27 cellular contexts compared by ENCODE assay signal in the genomic region with DNA sequence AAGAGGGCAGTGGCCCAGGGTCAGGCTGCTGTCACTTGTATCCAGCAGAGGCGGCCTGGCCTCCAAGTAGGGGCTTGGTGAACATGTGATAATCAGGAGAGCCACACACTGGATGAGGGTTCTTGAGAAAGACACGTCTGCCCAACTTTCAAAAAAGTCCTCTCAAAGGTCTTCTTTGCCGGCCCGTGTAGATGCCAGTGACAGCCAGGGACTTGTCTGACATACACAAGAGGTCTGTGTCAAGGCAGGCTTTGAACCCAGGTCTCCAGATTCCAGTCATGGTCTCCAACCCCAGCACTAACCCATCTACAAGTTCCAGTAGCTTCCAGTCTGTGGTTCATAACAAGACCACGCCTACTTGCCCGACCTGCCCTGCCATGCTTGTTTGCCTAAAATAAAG. TPM values are rescaled to one million over a fixed set of nuclear protein-coding genes. Genes with fewer than 3 reads are reported as not detected.
A peak's percentile ranks its signal among the peaks of the same experiment; 100 is the strongest.
DNase-seq lines count a peak whose midpoint lies in the region; ATAC-seq and TF ChIP-seq lines count a peak whose summit lies in the region.
"Had no signal": no experiment of that assay in that cellular context is flagged by ENCODE, and none has a peak within 500 bp of the region (broad histone marks: within the 10 kb centered on the region; RNA-seq: fewer than 3 reads in every experiment).

No MANE protein-coding gene starts in this region.

- no peak for ATAC-seq in Right ventricle myocardium inferior
- ATAC-seq in left cardiac atrium, result no peak
- ATAC-seq in GM18873 (IDR thresholded peaks at IDR 0.05; ENCODE audit: low FRiP score, unreplicated experiment), result no peak
- ATAC-seq: GM23338, K562 had no signal

- 87 to 88% methylated on average over 6 of the region's 6 CpGs for WGBS in thyroid gland, 2 donors
- WGBS in endodermal cell (ENCODE audit: insufficient coverage in 1 of 2, insufficient read length in 1 of 2), 2 experiments, result 88 to 91% methylated on average over 4 to 6 of the region's 6 CpGs

- H3K4me3 ChIP-seq in thyroid gland (replicated peaks in 1 of 3) (no peak overlapping the region), endodermal cell (ENCODE audit: low read length) (no peak overlapping the region)
- H3K4me3 ChIP-seq: BLaER1 treated with 17β-estradiol and CSF1 and Interleukin-3, amounts not matched to agents 10 nM and 100 nM; GM23338; HAP-1; K562 had no signal

- no peak for TF ChIP-seq POLR2A in thyroid gland (IDR thresholded peaks at IDR 0.05)

- H3K27ac ChIP-seq in thyroid gland (no peak overlapping the region), endodermal cell (ENCODE audit: low read depth, low read length) (no peak overlapping the region)
- H3K27ac ChIP-seq: BLaER1 treated with 17β-estradiol and CSF1 and Interleukin-3, amounts not matched to agents 10 nM and 100 nM had no signal

- H3K9me3 Mint-ChIP-seq in chondrocyte (ENCODE audit: low read depth), result no peaks in the 10 kb centered on the region
- H3K9me3 Mint-ChIP-seq in type B pancreatic cell, result no peaks in the 10 kb centered on the region
- H3K9me3 Mint-ChIP-seq in endodermal cell, result no peaks in the 10 kb centered on the region
- H3K9me3 Mint-ChIP-seq: GM23338, HFFc6 had no signal

- intact Hi-C loops in Right ventricle myocardium inferior (cut with DNase I) (no loop called here), left cardiac atrium (cut with DNase I) (no loop called here), thyroid gland (cut with DNase I) (no loop called here)

- H3K27me3 Mint-ChIP-seq in chondrocyte (ENCODE audit: low read depth) (peaks cover 8% of the 10 kb centered on the region), type B pancreatic cell (peaks cover 14% of the 10 kb centered on the region), endodermal cell (ENCODE audit: insufficient read depth) (peaks cover 9% of the 10 kb centered on the region)

- H3K4me3 Mint-ChIP-seq in chondrocyte (ENCODE audit: unreplicated experiment), result no peak overlapping the region
- H3K4me3 Mint-ChIP-seq in type B pancreatic cell, result no peak overlapping the region
- H3K4me3 Mint-ChIP-seq in endodermal cell, result no peak overlapping the region
- H3K4me3 Mint-ChIP-seq: CD4-positive, alpha-beta memory T cell; GM23338; HFFc6 had no signal

- H3K4me1 Mint-ChIP-seq in chondrocyte (ENCODE audit: low read depth) (peaks cover 4% of the 10 kb centered on the region), type B pancreatic cell (ENCODE audit: unreplicated experiment) (peaks cover 9% of the 10 kb centered on the region), endodermal cell (peaks cover 10% of the 10 kb centered on the region)
- H3K4me1 Mint-ChIP-seq: GM23338 had no signal

- no peaks in the 10 kb centered on the region for H3K4me1 ChIP-seq in thyroid gland
- H3K4me1 ChIP-seq in endodermal cell (ENCODE audit: control insufficient read depth, insufficient read depth, low read length), result no peaks in the 10 kb centered on the region
- H3K4me1 ChIP-seq: HAP-1 had no signal

- H3K9ac ChIP-seq in endodermal cell (ENCODE audit: extremely low read depth, low read length, poor library complexity, severe bottlenecking), result no peak overlapping the region
- H3K9ac ChIP-seq: BLaER1 treated with 17β-estradiol and CSF1 and Interleukin-3, amounts not matched to agents 10 nM and 100 nM had no signal

- H3K9me3 ChIP-seq in thyroid gland, result no peaks in the 10 kb centered on the region
- no peaks in the 10 kb centered on the region for H3K9me3 ChIP-seq in endodermal cell (ENCODE audit: control insufficient read depth, low read length)
- H3K9me3 ChIP-seq: BLaER1 treated with 17β-estradiol and CSF1 and Interleukin-3, amounts not matched to agents 10 nM and 100 nM; HAP-1 had no signal

- H3K27ac Mint-ChIP-seq in chondrocyte (ENCODE audit: unreplicated experiment) (no peak overlapping the region), type B pancreatic cell (no peak overlapping the region), endodermal cell (no peak overlapping the region)
- H3K27ac Mint-ChIP-seq: CD4-positive, alpha-beta memory T cell; GM23338; HFFc6 had no signal

- H3K27me3 ChIP-seq in thyroid gland, result no peaks in the 10 kb centered on the region
- H3K27me3 ChIP-seq in endodermal cell (ENCODE audit: control insufficient read depth, insufficient read depth, low read length, poor library complexity, severe bottlenecking), result peaks cover 8% of the 10 kb centered on the region
- H3K27me3 ChIP-seq: BLaER1 treated with 17β-estradiol and CSF1 and Interleukin-3, amounts not matched to agents 10 nM and 100 nM had no signal

- no peaks in the 10 kb centered on the region for H3K36me3 ChIP-seq in thyroid gland
- H3K36me3 ChIP-seq in endodermal cell (ENCODE audit: control insufficient read depth, insufficient read depth, low read length), result no peaks in the 10 kb centered on the region
- H3K36me3 ChIP-seq: HAP-1 had no signal

- no peak for TF ChIP-seq CTCF in chondrocyte (IDR thresholded peaks at IDR 0.05)
- no peak for TF ChIP-seq CTCF in type B pancreatic cell (conservative IDR thresholded peaks at IDR 0.05)
- no peak for TF ChIP-seq CTCF in thyroid gland (IDR thresholded peaks at IDR 0.05)
- TF ChIP-seq CTCF in endodermal cell (conservative IDR thresholded peaks at IDR 0.05), result no peak

- H3K36me3 Mint-ChIP-seq in chondrocyte (ENCODE audit: low read depth) (no peaks in the 10 kb centered on the region), type B pancreatic cell (no peaks in the 10 kb centered on the region), endodermal cell (ENCODE audit: low read depth) (no peaks in the 10 kb centered on the region)
- H3K36me3 Mint-ChIP-seq: CD4-positive, alpha-beta memory T cell had no signal

- DNase-seq in Right ventricle myocardium inferior (ENCODE audit: missing footprints) (peak; percentile 26), left cardiac atrium (no peak), chondrocyte (ENCODE audit: low spot score) (peak; percentile 67), mesenteric fat pad (ENCODE audit: low spot score) (peak; percentile 30), type B pancreatic cell (ENCODE audit: extremely low spot score, unreplicated experiment) (peak; percentile 45), thyroid gland (no peak), endodermal cell (no peak)
- DNase-seq: CD4-positive, alpha-beta memory T cell; COR-L47; DMS79 treated with DMSO at 0.1 percent for 48 hours; HFFc6; Kasumi-1; NCI-H1105; NCI-H1436 treated with DMSO at 0.1 percent for 48 hours; NCI-H1930; NCI-H2227 treated with DMSO at 0.1 percent for 48 hours; NCI-H526 treated with DMSO at 0.1 percent for 48 hours; RPMI8226; SHP77 treated with DMSO at 0.1 percent for 48 hours had no signal

RNA-seq across cellular contexts. Expression of a gene that starts 7.9 kb away (rescaled TPM):
- total RNA-seq in Right ventricle myocardium inferior, result not detected
- under 1 TPM; 0.21 to 0.39 TPM for total RNA-seq in left cardiac atrium
- not detected in 3 replicates for total RNA-seq in chondrocyte
- total RNA-seq in mesenteric fat pad, result not detected
- total RNA-seq in type B pancreatic cell (ENCODE audit: low replicate concordance), result 110 and 230 TPM in 2 replicates
- total RNA-seq in thyroid gland, result 1 to 10 TPM in 2 of 4 donors, under 1 TPM in 1, not detected in 1; 0.83 to 4.2 (median 2.1) TPM
- total RNA-seq in endodermal cell, result 1 to 10 TPM in 1 of 2 donors, under 1 TPM in 1; 0.68 to 2.9 TPM
- polyA plus RNA-seq in endodermal cell (2013, experiment 1 of 2), result 0.32 TPM
- 0.58 TPM for polyA plus RNA-seq in endodermal cell (2013, experiment 2 of 2)
- total RNA-seq: CD4-positive, alpha-beta memory T cell; HFFc6 had no signal
- polyA plus RNA-seq: CD4-positive, alpha-beta memory T cell; K562 had no signal

RNA-seq across cellular contexts. Expression of a gene that starts 13.1 kb away (rescaled TPM):
- not detected for total RNA-seq in Right ventricle myocardium inferior
- under 1 TPM in 1 of 2 donors, not detected in 1; 0.09 TPM for total RNA-seq in left cardiac atrium
- 0.39 to 1.4 TPM (median 0.70 TPM) in 3 replicates for total RNA-seq in chondrocyte
- total RNA-seq in mesenteric fat pad, result 0.84 TPM
- total RNA-seq in type B pancreatic cell (ENCODE audit: low replicate concordance), result 33.2 and 35.9 TPM in 2 replicates
- total RNA-seq in thyroid gland, result 10 to 100 TPM; 13.4 to 56.0 (median 31.7) TPM
- total RNA-seq in endodermal cell, result 10 to 100 TPM; 11.4 to 16.3 TPM
- 3.3 TPM for polyA plus RNA-seq in endodermal cell (2013, experiment 1 of 2)
- polyA plus RNA-seq in endodermal cell (2013, experiment 2 of 2), result 4.1 TPM
- total RNA-seq: CD4-positive, alpha-beta memory T cell; HFFc6; HT1080; K562; NCI-H460 had no signal
- polyA plus RNA-seq: AG04450; CD4-positive, alpha-beta memory T cell; K562 had no signal

Comparison
In these comparisons a context has a peak if more than half of its experiments do, and no peak if none do; other contexts are left out.
1. DNase-seq: peak in Right ventricle myocardium inferior (single experiment), chondrocyte (single experiment), mesenteric fat pad (single experiment) and type B pancreatic cell (single experiment); none in left cardiac atrium (single experiment), thyroid gland (0 of 2) and endodermal cell (single experiment).
2. RNA of a gene that starts 7.9 kb away (total RNA-seq): 110 to 230 TPM in type B pancreatic cell; 0.68 to 2.9 TPM in endodermal cell, 0.83 to 4.2 TPM in thyroid gland, 0.21 to 0.39 TPM in left cardiac atrium, not detected in chondrocyte, not detected in Right ventricle myocardium inferior (single experiment) and not detected in mesenteric fat pad (single experiment); every median in the first group is over 10 times any median in the second.